In genomic region chr18:25409971-25410370, GRCh38 we compare ENCODE assay signal across 27 cellular contexts. TPM values are rescaled to one million over a fixed set of nuclear protein-coding genes. Genes with fewer than 3 reads are reported as not detected.
DNase-seq lines count a peak whose midpoint lies in the region; ATAC-seq and TF ChIP-seq lines count a peak whose summit lies in the region.
"Had no signal": no experiment of that assay in that cellular context is flagged by ENCODE, and none has a peak within 500 bp of the region (broad histone marks: within the 10 kb centered on the region; RNA-seq: fewer than 3 reads in every experiment).

No MANE protein-coding gene starts in this region.

- no peaks in the 10 kb centered on the region; a peak in 1 of 4 replicates for H3K4me1 ChIP-seq in SK-N-SH (ENCODE audit: control insufficient read depth in 1 of 2, insufficient read depth in 2 of 2, low read depth in 1 of 2, low read length in 1 of 2)
- H3K4me1 ChIP-seq: A549; BE2C; BLaER1; BLaER1 treated with 17β-estradiol and CSF1 and Interleukin-3, amounts not matched to agents 10 nM and 100 nM; Caco-2 had no signal

- no peak for ATAC-seq in SK-N-SH treated with all-trans-retinoic acid at 6 μM for 48 hours
- ATAC-seq: A549; CD8-positive, alpha-beta T cell had no signal

- CTCF ChIA-PET in SK-N-SH (lab: Yijun Ruan, JAX), result interaction anchor here (1.2 kb wide), 1 partner anchor 8 kb away, joined by 3 read pairs; no protein-coding TSS in a partner anchor

- H3K79me2 ChIP-seq in SK-N-SH (ENCODE audit: insufficient read depth), result no peaks in the 10 kb centered on the region

- no peak overlapping the region for H3K4me2 ChIP-seq in SK-N-SH
- H3K4me2 ChIP-seq: A549; BLaER1; BLaER1 treated with 17β-estradiol and CSF1 and Interleukin-3, amounts not matched to agents 10 nM and 100 nM had no signal

- no peak for TF ChIP-seq EP300 in SK-N-SH (IDR thresholded peaks at IDR 0.05; ENCODE audit: borderline replicate concordance in 1 of 2, low read depth in 1 of 2, low read length in 1 of 2)

- no peaks in the 10 kb centered on the region for H3K9me2 ChIP-seq in SK-N-SH

- no peak overlapping the region for H3K9ac ChIP-seq in SK-N-SH
- H3K9ac ChIP-seq: BLaER1; BLaER1 treated with 17β-estradiol and CSF1 and Interleukin-3, amounts not matched to agents 10 nM and 100 nM had no signal

- POLR2A ChIA-PET in SK-N-SH (lab: Yijun Ruan, JAX), result no interaction called here

- no peak for DNase-seq in SK-N-SH
- DNase-seq: 8988T; ACHN; AML-193; BE2C; C1 segment of cervical spinal cord; Caco-2; Calu3; CD4-positive, alpha-beta memory T cell; CD4-positive, alpha-beta T cell; CD4-positive, CD25-positive, alpha-beta regulatory T cell; CD8-positive, alpha-beta memory T cell; CD8-positive, alpha-beta T cell; COR-L47; DMS 273 treated with DMSO at 0.1 percent for 48 hours; DMS153; DMS53; DMS79; DMS79 treated with DMSO at 0.1 percent for 48 hours; DND-41; EL had no signal

- H4K20me1 ChIP-seq in SK-N-SH (ENCODE audit: insufficient read depth), result no peaks in the 10 kb centered on the region
- H4K20me1 ChIP-seq: BLaER1; BLaER1 treated with 17β-estradiol and CSF1 and Interleukin-3, amounts not matched to agents 10 nM and 100 nM had no signal

- H3K4me3 ChIP-seq in SK-N-SH (ENCODE audit: low read depth in 2 of 2, low read length in 1 of 2), result no peak overlapping the region
- H3K4me3 ChIP-seq: A549; BLaER1; BLaER1 treated with 17β-estradiol and CSF1 and Interleukin-3, amounts not matched to agents 10 nM and 100 nM had no signal

- WGBS in SK-N-SH (ENCODE audit: low lambda C conversion rate), result 42% methylated on average over 2 of the region's 2 CpGs

- H3K27ac ChIP-seq in SK-N-SH (ENCODE audit: low read depth in 2 of 2, low read length in 1 of 2), result no peak overlapping the region
- H3K27ac ChIP-seq: 22Rv1; A549; BLaER1; BLaER1 treated with 17β-estradiol and CSF1 and Interleukin-3, amounts not matched to agents 10 nM and 100 nM; C4-2B had no signal

- TF ChIP-seq CTCF in SK-N-SH (IDR thresholded peaks at IDR 0.05), result no peak

- H3K36me3 ChIP-seq in SK-N-SH (replicated peaks in 1 of 2; ENCODE audit: control insufficient read depth in 1 of 2, insufficient read depth in 2 of 2, low read length in 1 of 2), result no peaks in the 10 kb centered on the region
- H3K36me3 ChIP-seq: BE2C; BLaER1; BLaER1 treated with 17β-estradiol and CSF1 and Interleukin-3, amounts not matched to agents 10 nM and 100 nM had no signal

- H3K27me3 ChIP-seq in SK-N-SH (ENCODE audit: insufficient read depth), result no peaks in the 10 kb centered on the region
- H3K27me3 ChIP-seq: BE2C; BLaER1; BLaER1 treated with 17β-estradiol and CSF1 and Interleukin-3, amounts not matched to agents 10 nM and 100 nM had no signal

- no peak for TF ChIP-seq RAD21 in SK-N-SH (IDR thresholded peaks at IDR 0.05; ENCODE audit: low read length)

- H2AFZ ChIP-seq in SK-N-SH (ENCODE audit: low read depth), result no peak overlapping the region

- no peaks in the 10 kb centered on the region for H3K9me3 ChIP-seq in SK-N-SH
- H3K9me3 ChIP-seq: A549, BE2C, BLaER1, Caco-2 had no signal

- H3F3A ChIP-seq in SK-N-SH (replicated peaks; ENCODE audit: insufficient read depth), result no peaks in the 10 kb centered on the region

TF ChIP-seq in SK-N-SH treated with all-trans-retinoic acid at 6 μM for 48 hours, 23 proteins besides CTCF, POLR2A, EP300 and RAD21:
- TF ChIP-seq ZNF8 (CRISPR knock-in tag; IDR thresholded peaks at IDR 0.05), result peak; percentile 92
- no peak for TF ChIP-seq POU6F1 (CRISPR knock-in tag; IDR thresholded peaks at IDR 0.05; ENCODE audit: borderline replicate concordance, low read depth)

TF ChIP-seq in SK-N-SH, 30 proteins besides CTCF, POLR2A, EP300 and RAD21:
- no peak for TF ChIP-seq SMC3 (IDR thresholded peaks at IDR 0.05; ENCODE audit: low read depth, low read length)
- TF ChIP-seq EZH2phosphoT487 (IDR thresholded peaks at IDR 0.05; ENCODE audit: borderline replicate concordance, low read depth), result no peak
- no peak for TF ChIP-seq MEF2A (IDR thresholded peaks at IDR 0.05; ENCODE audit: borderline replicate concordance, low read depth)
- TF ChIP-seq POLR2AphosphoS5 (IDR thresholded peaks at IDR 0.05; ENCODE audit: low read depth, low read length), result no peak
- no peak for TF ChIP-seq SIN3A (IDR thresholded peaks at IDR 0.05; ENCODE audit: borderline replicate concordance, low read depth, low read length)
- TF ChIP-seq NRF1 (IDR thresholded peaks at IDR 0.05; ENCODE audit: low read depth, low read length), result no peak
- no peak for TF ChIP-seq RFX5 (IDR thresholded peaks at IDR 0.05; ENCODE audit: low read length)
- TF ChIP-seq ZBTB33 (IDR thresholded peaks at IDR 0.05; ENCODE audit: borderline replicate concordance, low read depth), result no peak
- no peak for TF ChIP-seq RXRA (IDR thresholded peaks at IDR 0.05; ENCODE audit: borderline replicate concordance, low read depth)
- no peak for TF ChIP-seq RCOR1 (IDR thresholded peaks at IDR 0.05; ENCODE audit: low read length)
- no peak for TF ChIP-seq PBX3 (IDR thresholded peaks at IDR 0.05)
- no peak for TF ChIP-seq YY1 (IDR thresholded peaks at IDR 0.05; ENCODE audit: low read depth)

RNA-seq across cellular contexts. Expression of gene ZNF521, which starts 58.0 kb away (rescaled TPM):
- 14.1 and 17.8 TPM in 2 replicates for polyA plus RNA-seq in SK-N-SH (2012; rRNA removed)
- 13.7 and 15.0 TPM in 2 replicates for polyA plus RNA-seq in SK-N-SH (2012; cell fraction: cytosol; rRNA removed)
- 18.3 and 37.6 TPM in 2 replicates for polyA plus RNA-seq in SK-N-SH (2012; cell fraction: nucleus; rRNA removed)
- polyA plus RNA-seq: A549; CD4-positive, alpha-beta memory T cell; CD4-positive, CD25-positive, alpha-beta regulatory T cell; CD8-positive, alpha-beta memory T cell had no signal
